In the genomic region with DNA sequence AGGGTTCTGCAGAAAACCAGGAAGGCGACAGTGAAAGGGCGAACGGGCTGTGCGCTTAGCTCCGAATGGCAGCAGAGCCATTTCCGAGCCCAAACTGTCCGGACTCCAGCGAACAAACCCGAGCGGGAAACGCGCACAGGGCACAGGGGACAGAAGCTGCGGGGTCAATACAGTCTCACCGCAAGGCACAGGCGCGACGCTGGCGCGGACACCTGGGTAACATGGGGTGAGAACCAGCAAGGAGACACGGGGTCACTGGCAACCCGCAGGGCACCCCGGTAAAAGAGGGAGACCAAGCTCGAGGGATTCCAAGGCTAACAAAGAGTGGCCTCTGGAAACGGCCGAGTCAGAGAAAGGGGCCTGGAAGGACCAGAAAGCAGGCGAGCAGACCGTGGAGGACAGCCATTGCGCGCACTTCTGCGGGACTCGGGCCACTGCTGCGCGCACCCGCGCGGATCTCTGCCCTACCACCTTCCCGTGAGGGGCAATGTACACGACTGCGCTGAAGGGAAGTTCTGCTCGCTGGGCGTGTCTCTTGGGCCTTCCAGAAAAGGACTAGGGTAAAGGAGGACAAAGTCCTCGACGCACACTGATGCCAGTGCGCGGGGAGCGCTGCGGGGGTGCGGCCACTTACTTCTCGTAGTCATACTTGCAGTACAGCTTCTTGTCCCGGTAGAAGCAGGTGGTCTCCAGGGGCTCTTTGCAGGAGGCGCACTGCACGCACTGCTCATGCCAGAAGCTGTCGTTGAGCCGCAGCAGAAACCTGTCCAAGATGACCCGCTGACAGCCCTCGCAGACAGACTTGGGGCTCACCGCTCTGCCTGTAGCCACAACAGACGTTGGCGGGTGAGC, we compare ENCODE assay signal across 20 cellular contexts. TPM values are rescaled to one million over a fixed set of nuclear protein-coding genes. Genes with fewer than 3 reads are reported as not detected.
A peak's percentile ranks its signal among the peaks of the same experiment; 100 is the strongest.
DNase-seq lines count a peak whose midpoint lies in the region; ATAC-seq and TF ChIP-seq lines count a peak whose summit lies in the region.
"Had no signal": no experiment of that assay in that cellular context is flagged by ENCODE, and none has a peak within 500 bp of the region (broad histone marks: within the 10 kb centered on the region; RNA-seq: fewer than 3 reads in every experiment).

No MANE protein-coding gene starts in this region.

- H3K27ac ChIP-seq in layer of hippocampus (ENCODE audit: low read depth, low read length) (peak overlapping the region; percentile 12), smooth muscle cell (ENCODE audit: low read depth) (no peak overlapping the region)
- no peak overlapping the region for H3K27ac ChIP-seq in naive thymus-derived CD4-positive, alpha-beta T cell (ENCODE audit: low read depth, low read length)
- H3K27ac ChIP-seq: pancreas had no signal

- H3K9me3 ChIP-seq in smooth muscle cell (replicated peaks; ENCODE audit: low read depth): no peaks in the 10 kb centered on the region
- no peaks in the 10 kb centered on the region for H3K9me3 ChIP-seq in naive thymus-derived CD4-positive, alpha-beta T cell (ENCODE audit: control insufficient read depth in 2 of 3, low read length in 3 of 3)
- H3K9me3 ChIP-seq: pancreas had no signal

- no peak for TF ChIP-seq CTCF in smooth muscle cell (IDR thresholded peaks at IDR 0.05; ENCODE audit: borderline replicate concordance, insufficient read depth, poor library complexity, severe bottlenecking)

- WGBS in smooth muscle cell (ENCODE audit: low lambda C conversion rate): 3% methylated on average over 58 of the region's 59 CpGs

- peaks cover 79% of the 10 kb centered on the region for H3K4me1 ChIP-seq in smooth muscle cell (ENCODE audit: low read depth)
- H3K4me1 ChIP-seq in naive thymus-derived CD4-positive, alpha-beta T cell (ENCODE audit: control insufficient read depth in 2 of 2, insufficient read depth in 2 of 2, low read length in 2 of 2): no peaks in the 10 kb centered on the region
- H3K4me1 ChIP-seq: pancreas had no signal

- H3K4me3 Mint-ChIP-seq in activated T-cell treated with anti-CD3 and anti-CD28 coated beads, Interleukin-2, amount 50 U/mL, for 4 hours: no peak overlapping the region
- H3K4me3 Mint-ChIP-seq in naive thymus-derived CD4-positive, alpha-beta T cell: peak overlapping the region in 1 of 10 donors; percentile 33
- H3K4me3 Mint-ChIP-seq: activated CD8-positive, alpha-beta T cell treated with anti-CD3 and anti-CD28 coated beads for 36 hours; central memory CD8-positive, alpha-beta T cell had no signal

- H3K4me1 Mint-ChIP-seq in activated T-cell treated with anti-CD3 and anti-CD28 coated beads, Interleukin-2, amount 50 U/mL, for 4 hours (ENCODE audit: low read depth): peaks cover 5% of the 10 kb centered on the region
- H3K4me1 Mint-ChIP-seq in naive thymus-derived CD4-positive, alpha-beta T cell: peaks cover 0 to 25% (median 11%) of the 10 kb centered on the region in 7 donors
- H3K4me1 Mint-ChIP-seq: central memory CD8-positive, alpha-beta T cell had no signal

- no peak overlapping the region for H3K9ac ChIP-seq in smooth muscle cell (ENCODE audit: low read depth)

- no peaks in the 10 kb centered on the region for H3F3A ChIP-seq in smooth muscle cell (ENCODE audit: low read depth)

- no peak for ATAC-seq in activated T-cell treated with anti-CD3 and anti-CD28 coated beads, Interleukin-2, amount 50 U/mL, for 4 hours
- no peak for ATAC-seq in naive thymus-derived CD4-positive, alpha-beta T cell
- no peak for ATAC-seq in HG03139 (IDR thresholded peaks at IDR 0.05; ENCODE audit: unreplicated experiment)
- ATAC-seq: activated CD8-positive, alpha-beta T cell treated with anti-CD3 and anti-CD28 coated beads for 36 hours had no signal

- intact Hi-C loops in naive thymus-derived CD4-positive, alpha-beta T cell (cut with micrococcal nuclease): no loop called here

- POLR2A ChIA-PET in naive thymus-derived CD4-positive, alpha-beta T cell (lab: Charles Lee): no interaction called here

- peak; percentile 23 to 25 for DNase-seq in activated T-cell treated with anti-CD3 and anti-CD28 coated beads, Interleukin-2, amount 50 U/mL, for 48 hours
- no peak for DNase-seq in activated T-cell treated with anti-CD3 and anti-CD28 coated beads, Interleukin-2, amount 50 U/mL, for 4 hours
- DNase-seq in SW480 (ENCODE audit: low spot score) (peak; percentile 16), smooth muscle cell (lab: John Stamatoyannopoulos, UW; ENCODE audit: unreplicated experiment) (no peak), NCI-H187 (lab: John Stamatoyannopoulos, UW) (no peak)
- DNase-seq in naive thymus-derived CD4-positive, alpha-beta T cell: no peak
- DNase-seq: activated CD8-positive, alpha-beta T cell treated with anti-CD3 and anti-CD28 coated beads for 36 hours; erythroblast; head of caudate nucleus; KBM-7; mammary epithelial cell; NCI-H1436 treated with DMSO at 0.1 percent for 48 hours; NCI-H446 treated with DMSO at 0.1 percent for 48 hours; pancreas; RPMI8226 had no signal

- peak overlapping the region; percentile 28 for H3K4me2 ChIP-seq in smooth muscle cell

- no peaks in the 10 kb centered on the region for H3K79me2 ChIP-seq in smooth muscle cell (ENCODE audit: low read depth)

- no peaks in the 10 kb centered on the region for H3K36me3 ChIP-seq in smooth muscle cell (ENCODE audit: low read depth)
- H3K36me3 ChIP-seq in naive thymus-derived CD4-positive, alpha-beta T cell (ENCODE audit: control insufficient read depth in 2 of 3, insufficient read depth in 3 of 3, low read length in 3 of 3): no peaks in the 10 kb centered on the region
- H3K36me3 ChIP-seq: pancreas had no signal

- peak overlapping the region in 1 of 9 donors; percentile 70 for H3K27ac Mint-ChIP-seq in naive thymus-derived CD4-positive, alpha-beta T cell
- H3K27ac Mint-ChIP-seq: activated CD8-positive, alpha-beta T cell treated with anti-CD3 and anti-CD28 coated beads for 36 hours; activated naive CD4-positive, alpha-beta T cell treated with anti-CD3 and anti-CD28 coated beads, Interleukin-2, amount 50 U/mL, for 72 hours had no signal

- no peak overlapping the region for H2AFZ ChIP-seq in smooth muscle cell (ENCODE audit: low read depth)

- no peak overlapping the region for H3K4me3 ChIP-seq in smooth muscle cell
- no peak overlapping the region for H3K4me3 ChIP-seq in naive thymus-derived CD4-positive, alpha-beta T cell (ENCODE audit: low read length)
- H3K4me3 ChIP-seq: pancreas had no signal

- H3K27me3 ChIP-seq in layer of hippocampus (ENCODE audit: control insufficient read depth, insufficient read depth, low read length) (peaks cover 45% of the 10 kb centered on the region), smooth muscle cell (ENCODE audit: low read depth) (peaks cover 100% of the 10 kb centered on the region)
- H3K27me3 ChIP-seq in naive thymus-derived CD4-positive, alpha-beta T cell (ENCODE audit: control insufficient read depth in 2 of 2, insufficient read depth in 2 of 2, low read length in 2 of 2): peaks cover 0 to 1% of the 10 kb centered on the region in 2 donors

- no peaks in the 10 kb centered on the region for H3K36me3 Mint-ChIP-seq in activated T-cell treated with anti-CD3 and anti-CD28 coated beads, Interleukin-2, amount 50 U/mL, for 4 hours (ENCODE audit: insufficient read depth)
- no peaks in the 10 kb centered on the region for H3K36me3 Mint-ChIP-seq in naive thymus-derived CD4-positive, alpha-beta T cell
- H3K36me3 Mint-ChIP-seq: activated naive CD4-positive, alpha-beta T cell treated with anti-CD3 and anti-CD28 coated beads, Interleukin-2, amount 50 U/mL, for 72 hours had no signal

- CTCF ChIA-PET in naive thymus-derived CD4-positive, alpha-beta T cell (lab: Charles Lee): no interaction called here

- no peaks in the 10 kb centered on the region for H4K20me1 ChIP-seq in smooth muscle cell (ENCODE audit: low read depth)

- H3K9me3 Mint-ChIP-seq in activated T-cell treated with anti-CD3 and anti-CD28 coated beads, Interleukin-2, amount 50 U/mL, for 4 hours: no peaks in the 10 kb centered on the region
- H3K9me3 Mint-ChIP-seq in naive thymus-derived CD4-positive, alpha-beta T cell: peaks cover 0 to 2% (median 0%) of the 10 kb centered on the region in 11 donors
- H3K9me3 Mint-ChIP-seq: activated CD8-positive, alpha-beta T cell treated with anti-CD3 and anti-CD28 coated beads for 36 hours; activated naive CD4-positive, alpha-beta T cell treated with anti-CD3 and anti-CD28 coated beads, Interleukin-2, amount 50 U/mL, for 72 hours; central memory CD8-positive, alpha-beta T cell had no signal

- peaks cover 83% of the 10 kb centered on the region for H3K27me3 Mint-ChIP-seq in activated T-cell treated with anti-CD3 and anti-CD28 coated beads, Interleukin-2, amount 50 U/mL, for 4 hours (ENCODE audit: low read depth)
- peaks cover 75 to 90% (median 79%) of the 10 kb centered on the region in 5 donors for H3K27me3 Mint-ChIP-seq in naive thymus-derived CD4-positive, alpha-beta T cell

RNA-seq across cellular contexts. Expression of a gene that starts 3.8 kb away (rescaled TPM):
- total RNA-seq in activated T-cell treated with anti-CD3 and anti-CD28 coated beads, Interleukin-2, amount 50 U/mL, for 4 hours: not detected
- total RNA-seq in smooth muscle cell: not detected in 2 replicates
- polyA plus RNA-seq in smooth muscle cell: not detected in 2 replicates
- total RNA-seq in naive thymus-derived CD4-positive, alpha-beta T cell: not detected
- polyA plus RNA-seq in naive thymus-derived CD4-positive, alpha-beta T cell: not detected
- total RNA-seq: activated CD8-positive, alpha-beta T cell treated with anti-CD3 and anti-CD28 coated beads for 36 hours; activated naive CD4-positive, alpha-beta T cell treated with anti-CD3 and anti-CD28 coated beads, Interleukin-2, amount 50 U/mL, for 72 hours; mammary epithelial cell; pancreas; ureter had no signal
- polyA plus RNA-seq: mammary epithelial cell had no signal

Comparison
In these comparisons a context has a peak if more than half of its experiments do, and no peak if none do; other contexts are left out.
1. DNase-seq: peak in activated T-cell treated with anti-CD3 and anti-CD28 coated beads, Interleukin-2, amount 50 U/mL, for 48 hours (2 of 2) and SW480 (single experiment); none in activated T-cell treated with anti-CD3 and anti-CD28 coated beads, Interleukin-2, amount 50 U/mL, for 4 hours (single experiment), smooth muscle cell (single experiment), NCI-H187 (0 of 2) and naive thymus-derived CD4-positive, alpha-beta T cell (0 of 9).